Comparison of ENCODE assay signal across 18 cellular contexts in genomic region chr21:28769683-28770082, GRCh38.
DNase-seq lines count a peak whose midpoint lies in the region; ATAC-seq, FAIRE-seq and TF ChIP-seq lines count a peak whose summit lies in the region.
"Had no signal": no experiment of that assay in that cellular context is flagged by ENCODE, and none has a peak within 500 bp of the region (broad histone marks: within the 10 kb centered on the region; RNA-seq: fewer than 3 reads in every experiment).

No MANE protein-coding gene starts in this region.

- no peaks in the 10 kb centered on the region for H3K79me2 ChIP-seq in ACC112 (ENCODE audit: control insufficient read depth, insufficient read depth, low read length, unreplicated experiment)

- no peak for FAIRE-seq in GM12892 (lab: Jason Lieb, UNC)

- TF ChIP-seq CTCF in AG10803 (conservative IDR thresholded peaks at IDR 0.05; ENCODE audit: low read length), result no peak
- no peak for TF ChIP-seq CTCF in VCaP (conservative IDR thresholded peaks at IDR 0.05)

- H2AFZ ChIP-seq in ACC112 (ENCODE audit: low read length, unreplicated experiment), result no peak overlapping the region

- ATAC-seq in GM21526 (IDR thresholded peaks at IDR 0.05; ENCODE audit: low FRiP score, unreplicated experiment) (no peak), HG03442 (IDR thresholded peaks at IDR 0.05; ENCODE audit: unreplicated experiment) (no peak)
- ATAC-seq: effector memory CD8-positive, alpha-beta T cell had no signal

- H3K27me3 ChIP-seq in ACC112 (ENCODE audit: insufficient read depth, low read length), result no peaks in the 10 kb centered on the region
- H3K27me3 ChIP-seq: BLaER1, cardiac muscle cell had no signal

- peaks cover 46% of the 10 kb centered on the region for H3K4me1 ChIP-seq in ACC112 (ENCODE audit: control insufficient read depth, insufficient read depth, low read length, unreplicated experiment)
- H3K4me1 ChIP-seq: BLaER1 had no signal

- no peak overlapping the region for H3K4me3 ChIP-seq in ACC112 (ENCODE audit: low read depth, low read length)
- H3K4me3 ChIP-seq in AG10803 (ENCODE audit: low read length), result no peak overlapping the region
- H3K4me3 ChIP-seq: BLaER1, cardiac muscle cell had no signal

- DNase-seq in AG10803 (ENCODE audit: low read depth) (peak; percentile 22), iris pigment epithelial cell (ENCODE audit: low read depth) (peak; percentile 31), dermis blood vessel endothelial cell (no peak), GM12892 (ENCODE audit: insufficient read length) (no peak)
- DNase-seq: activated CD4-positive, alpha-beta T cell treated with anti-CD3 and anti-CD28 coated beads for 4 hours; activated effector memory CD4-positive, alpha-beta T cell treated with Interleukin-2 at 50 U/mL for 16 hours; DMS153; effector memory CD8-positive, alpha-beta T cell; Kasumi-1; NCI-H146; NCI-H345; retina had no signal

- TF ChIP-seq POLR2A in GM12892 (IDR thresholded peaks at IDR 0.05; ENCODE audit: low read depth, low read length), result no peak

- H3K36me3 ChIP-seq in ACC112 (ENCODE audit: insufficient read depth, low read length), result no peaks in the 10 kb centered on the region
- H3K36me3 ChIP-seq: BLaER1, cardiac muscle cell had no signal

- H3K27ac ChIP-seq in ACC112 (ENCODE audit: low read depth, low read length) (peak overlapping the region; percentile 41), VCaP (peak overlapping the region; percentile 90; the same call in 1 of the 2 replicates)
- H3K27ac ChIP-seq: BLaER1, cardiac muscle cell had no signal

Comparison
In these comparisons a context has a peak if more than half of its experiments do, and no peak if none do; other contexts are left out.
1. DNase-seq: peak in AG10803 (single experiment) and iris pigment epithelial cell (single experiment); none in dermis blood vessel endothelial cell (single experiment) and GM12892 (single experiment).